19 cellular contexts compared by ENCODE assay signal in genomic region chr10:21894648-21895342, GRCh38.
"Had no signal": no experiment of that assay in that cellular context is flagged by ENCODE, and none has a peak within 500 bp of the region (broad histone marks: within the 10 kb centered on the region; RNA-seq: fewer than 3 reads in every experiment).

No MANE protein-coding gene starts in this region.

- H3K27ac ChIP-seq: epithelial cell of prostate, gastroesophageal sphincter, right lobe of liver, skin epidermis, tibial artery, VCaP had no signal

- FAIRE-seq: keratinocyte had no signal

- ATAC-seq: activated CD4-positive, CD25-positive, alpha-beta regulatory T cell treated with anti-CD3 and anti-CD28 coated beads, Interleukin-2, amount 50 U/mL, for 24 hours; activated CD8-positive, alpha-beta T cell treated with anti-CD3 and anti-CD28 coated beads, Interleukin-2, amount 10 ng/mL, durations not matched to agents 7 days and 5 days; activated naive CD4-positive, alpha-beta T cell treated with anti-CD3 and anti-CD28 coated beads, Interleukin-2, amount 50 U/mL, for 72 hours; gastroesophageal sphincter; left colon; mucosa of descending colon; right lobe of liver had no signal

- H3K27me3 ChIP-seq: gastroesophageal sphincter, right lobe of liver, tibial artery had no signal

- DNase-seq: activated CD4-positive, alpha-beta T cell treated with anti-CD3 and anti-CD28 coated beads, Interleukin-2, amount 50 U/mL, for 1 hour; activated CD8-positive, alpha-beta T cell treated with anti-CD3 and anti-CD28 coated beads, Interleukin-2, amount 10 ng/mL, durations not matched to agents 7 days and 5 days; activated gamma-delta T cell treated with Interleukin-2 at 50 U/mL for 16 hours; aorta; head of caudate nucleus; left colon; mucosa of descending colon; nephron progenitor cell; occipital lobe; right lobe of liver; stimulated activated CD4-positive, alpha-beta T cell treated with anti-CD3 and anti-CD28 coated beads, Interleukin-1b, Interleukin-23, amount 100 ng/mL, for 48 hours; tibial artery had no signal

- H3K4me1 ChIP-seq: gastroesophageal sphincter, right lobe of liver, tibial artery had no signal

- H3K36me3 ChIP-seq: right lobe of liver had no signal

- H3K9me3 ChIP-seq: right lobe of liver had no signal

- H3K4me3 ChIP-seq: gastroesophageal sphincter, mucosa of descending colon, right lobe of liver, skin epidermis, tibial artery had no signal
